ENCODE assay signal across 1 cellular context in genomic region chr6:10268661-10269060, GRCh38.
A peak's percentile ranks its signal among the peaks of the same experiment; 100 is the strongest.
TF ChIP-seq lines count a peak whose summit lies in the region.

No MANE protein-coding gene starts in this region.

TF ChIP-seq in K562, 482 proteins besides CTCF, POLR2A, EP300 and RAD21 (continued from another document):
- TF ChIP-seq PBX2 (CRISPR knock-in tag; IDR thresholded peaks at IDR 0.05; ENCODE audit: low read depth): no peak
- peak; percentile 60 for TF ChIP-seq PBX2 (tag; conservative IDR thresholded peaks at IDR 0.05; ENCODE audit: low read depth)
- TF ChIP-seq MEIS2 (IDR thresholded peaks at IDR 0.05; ENCODE audit: partially characterized antibody): peak; percentile 57
- no peak for TF ChIP-seq HDAC6 (IDR thresholded peaks at IDR 0.05; ENCODE audit: low read depth, low read length)
TF ChIP-seq in K562: peak in this region for 4.
